In genomic region chr2:241316825-241317224, GRCh38 we compare ENCODE assay signal across 8 cellular contexts. TPM values are rescaled to one million over a fixed set of nuclear protein-coding genes. Genes with fewer than 3 reads are reported as not detected.
DNase-seq lines count a peak whose midpoint lies in the region; ATAC-seq, FAIRE-seq and TF ChIP-seq lines count a peak whose summit lies in the region.

No MANE protein-coding gene starts in this region.

- no peak for TF ChIP-seq POLR2A in erythroblast (IDR thresholded peaks at IDR 0.05; ENCODE audit: low read length)

- H3K4me3 ChIP-seq in ACC112 (ENCODE audit: low read depth, low read length) (peak overlapping the region; percentile 89), KMS-11 (IDR thresholded peaks at IDR 0.05; ENCODE audit: insufficient read depth, low read depth, low read length) (peak overlapping the region; percentile 68), muscle layer of duodenum (ENCODE audit: low read depth in 1 of 2, low read length in 2 of 2) (peak overlapping the region; percentile 89 to 93)

- H3K4me3 Mint-ChIP-seq in chondrocyte (ENCODE audit: unreplicated experiment): peak overlapping the region; percentile 100

- H3K36me3 Mint-ChIP-seq in chondrocyte (ENCODE audit: low read depth): peaks cover 2% of the 10 kb centered on the region

- TF ChIP-seq CTCF in KMS-11 (conservative IDR thresholded peaks at IDR 0.05; ENCODE audit: low read depth, low read length) (no peak), chondrocyte (IDR thresholded peaks at IDR 0.05) (no peak)

- H3K9me3 Mint-ChIP-seq in chondrocyte (ENCODE audit: low read depth): no peaks in the 10 kb centered on the region

- no peak for FAIRE-seq in urothelium cell line (lab: Jason Lieb, UNC)

- H3K27ac ChIP-seq in ACC112 (ENCODE audit: low read depth, low read length): peak overlapping the region; percentile 79; the same call in 1 of the 2 replicates
- H3K27ac ChIP-seq in KMS-11: peak overlapping the region; percentile 99
- H3K27ac ChIP-seq in muscle layer of duodenum (ENCODE audit: low read length): peak overlapping the region; percentile 92

- no peak overlapping the region for H2AFZ ChIP-seq in ACC112 (ENCODE audit: low read length, unreplicated experiment)
- H2AFZ ChIP-seq in KMS-11 (ENCODE audit: low read depth): no peak overlapping the region

- ATAC-seq in GM21619 (IDR thresholded peaks at IDR 0.05; ENCODE audit: unreplicated experiment): no peak

- peak overlapping the region; percentile 100 for H3K27ac Mint-ChIP-seq in chondrocyte (ENCODE audit: unreplicated experiment)

- no peak for DNase-seq in chondrocyte (ENCODE audit: low spot score)
- no peak for DNase-seq in erythroblast (lab: John Stamatoyannopoulos, UW)
- no peak for DNase-seq in NCI-H128 (lab: John Stamatoyannopoulos, UW; ENCODE audit: unreplicated experiment)
- DNase-seq in urothelium cell line (ENCODE audit: low spot score): no peak

- H3K79me2 ChIP-seq in ACC112 (ENCODE audit: control insufficient read depth, insufficient read depth, low read length, unreplicated experiment) (peaks cover 91% of the 10 kb centered on the region), KMS-11 (ENCODE audit: insufficient read depth, low read depth) (peaks cover 90% of the 10 kb centered on the region)

- H3K27me3 ChIP-seq in ACC112 (ENCODE audit: insufficient read depth, low read length) (no peaks in the 10 kb centered on the region), KMS-11 (ENCODE audit: insufficient read depth, low read depth) (no peaks in the 10 kb centered on the region), muscle layer of duodenum (ENCODE audit: low read depth, low read length) (no peaks in the 10 kb centered on the region)

- no peaks in the 10 kb centered on the region for H3K9me3 ChIP-seq in muscle layer of duodenum (ENCODE audit: control insufficient read depth in 1 of 2, low read length in 2 of 2)

- peaks cover 7% of the 10 kb centered on the region; the same call in 1 of the 2 replicates for H3K36me3 ChIP-seq in ACC112 (ENCODE audit: insufficient read depth, low read length)
- H3K36me3 ChIP-seq in KMS-11 (ENCODE audit: insufficient read depth): no peaks in the 10 kb centered on the region
- peaks cover 0 to 12% of the 10 kb centered on the region in 2 donors for H3K36me3 ChIP-seq in muscle layer of duodenum (ENCODE audit: control insufficient read depth in 1 of 2, insufficient read depth in 2 of 2, low read length in 2 of 2)

- H3K4me1 ChIP-seq in ACC112 (ENCODE audit: control insufficient read depth, insufficient read depth, low read length, unreplicated experiment) (peaks cover 63% of the 10 kb centered on the region), KMS-11 (ENCODE audit: low read depth, poor library complexity, severe bottlenecking) (peaks cover 67% of the 10 kb centered on the region), muscle layer of duodenum (ENCODE audit: control insufficient read depth in 1 of 2, insufficient read depth in 2 of 2, low read length in 2 of 2) (peaks cover 31 to 60% of the 10 kb centered on the region in 2 donors)

- peak overlapping the region; percentile 99 for H3K9ac ChIP-seq in KMS-11

- H3K27me3 Mint-ChIP-seq in chondrocyte (ENCODE audit: low read depth): no peaks in the 10 kb centered on the region

- peak overlapping the region; percentile 86 for H3K4me2 ChIP-seq in KMS-11

- H3K4me1 Mint-ChIP-seq in chondrocyte (ENCODE audit: low read depth): peaks cover 73% of the 10 kb centered on the region

- H4K20me1 ChIP-seq in KMS-11 (ENCODE audit: insufficient read depth): peaks cover 11% of the 10 kb centered on the region; the same call in 1 of the 2 replicates

RNA-seq across cellular contexts. Expression of gene SEPTIN2, which starts 1.1 kb away (rescaled TPM):
- total RNA-seq in chondrocyte: 447 to 542 TPM (median 465 TPM) in 3 replicates

RNA-seq across cellular contexts. Expression of gene HDLBP, which starts 1.4 kb away (rescaled TPM):
- total RNA-seq in chondrocyte: 979 to 1,131 TPM (median 989 TPM) in 3 replicates

RNA-seq across cellular contexts. Expression of gene FARP2, which starts 39.3 kb away (rescaled TPM):
- total RNA-seq in chondrocyte: 54.0 to 57.1 TPM (median 56.0 TPM) in 3 replicates
